Comparison of ENCODE assay signal across 1 cellular context in the genomic region with DNA sequence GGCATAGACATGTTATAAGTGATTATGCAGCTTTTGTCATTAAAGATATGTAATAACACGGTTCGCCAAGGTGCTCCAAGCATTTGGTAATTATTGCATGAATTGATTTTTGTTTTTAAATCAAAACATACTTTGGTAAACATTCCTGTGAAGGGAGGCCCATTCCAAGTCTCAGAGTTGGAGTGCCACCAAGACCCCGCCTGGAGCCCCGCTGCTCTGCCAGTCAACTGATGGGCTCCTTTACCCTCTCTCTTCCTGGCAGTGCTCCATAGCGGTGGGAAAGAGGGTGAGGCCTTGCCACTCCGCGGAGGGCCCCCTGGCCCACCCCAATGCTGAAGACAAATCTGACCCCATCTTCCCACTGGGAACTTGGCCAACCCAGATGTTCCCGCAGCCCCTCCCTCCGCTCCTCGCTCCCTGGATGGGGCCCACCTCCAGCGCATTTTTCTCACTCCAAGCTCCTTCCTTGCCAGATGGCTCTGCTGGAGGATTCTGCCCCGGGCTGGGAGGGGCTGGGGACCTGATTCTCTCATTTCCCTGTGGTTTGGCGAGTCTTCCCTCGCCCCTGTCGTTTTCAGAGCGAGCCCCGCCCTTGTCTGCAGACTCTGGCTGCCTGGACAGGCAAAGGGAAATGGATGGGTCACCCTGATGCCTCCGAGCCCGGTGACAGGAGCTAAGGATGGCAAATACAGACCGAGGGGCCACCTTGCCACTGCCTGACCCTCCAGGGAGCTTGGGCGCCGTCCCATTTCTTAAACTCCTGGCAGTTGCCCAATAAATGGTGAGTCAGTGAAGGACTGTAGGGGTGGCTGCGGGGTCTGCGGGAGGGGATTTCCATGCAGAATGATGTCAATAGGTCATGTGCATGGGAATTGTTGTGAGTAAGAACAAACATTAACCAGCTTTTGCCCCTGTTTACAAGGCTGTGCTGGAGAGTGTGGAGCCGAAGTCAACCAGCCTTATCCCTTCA.
TF ChIP-seq lines count a peak whose summit lies in the region.

No MANE protein-coding gene starts in this region.

TF ChIP-seq in H1, 55 proteins besides CTCF, POLR2A, EP300 and RAD21:
- TF ChIP-seq NRF1 (IDR thresholded peaks at IDR 0.05; ENCODE audit: low read depth, low read length) (no peak), CTBP2 (IDR thresholded peaks at IDR 0.05; ENCODE audit: borderline replicate concordance, insufficient read depth, insufficient read length, low read length) (no peak), RFX5 (IDR thresholded peaks at IDR 0.05; ENCODE audit: borderline replicate concordance, low read depth, low read length) (no peak), EZH2 (IDR thresholded peaks at IDR 0.05; ENCODE audit: low read depth, low read length, severe bottlenecking) (no peak), SUZ12 (IDR thresholded peaks at IDR 0.05; ENCODE audit: low read length) (no peak), BCL11A (IDR thresholded peaks at IDR 0.05; ENCODE audit: low read depth in 2 of 2, low read length in 2 of 2) (no peak), SIX5 (IDR thresholded peaks at IDR 0.05; ENCODE audit: low read depth, low read length) (no peak), BRCA1 (IDR thresholded peaks at IDR 0.05; ENCODE audit: low read depth, low read length) (no peak), TAF1 (IDR thresholded peaks at IDR 0.05; ENCODE audit: low read depth, low read length) (no peak), JUND (IDR thresholded peaks at IDR 0.05; ENCODE audit: low read length) (no peak), CHD2 (IDR thresholded peaks at IDR 0.05; ENCODE audit: low read length) (no peak), SP2 (IDR thresholded peaks at IDR 0.05; ENCODE audit: low read length) (no peak), TEAD4 (IDR thresholded peaks at IDR 0.05; ENCODE audit: low read depth, low read length) (no peak)
